ENCODE assay signal across 8 cellular contexts in genomic region chrX:9644335-9644734, GRCh38.
DNase-seq lines count a peak whose midpoint lies in the region; ATAC-seq and TF ChIP-seq lines count a peak whose summit lies in the region.

No MANE protein-coding gene starts in this region.

- no peak overlapping the region for H3K4me3 ChIP-seq in lower leg skin (ENCODE audit: low read depth, poor library complexity, severe bottlenecking)

- peak; percentile 89 for ATAC-seq in HG03442 (IDR thresholded peaks at IDR 0.05; ENCODE audit: unreplicated experiment)

- 63 to 65% methylated on average over 6 of the region's 6 CpGs for WGBS in lower leg skin, 2 donors

- DNase-seq in activated T-cell treated with anti-CD3 and anti-CD28 coated beads for 1 hour (ENCODE audit: low read depth) (peak; percentile 4), activated T-cell treated with anti-CD3 and anti-CD28 coated beads for 4 hours (no peak), NCI-H526 treated with DMSO at 0.1 percent for 48 hours (lab: John Stamatoyannopoulos, UW) (no peak), hippocampal formation (lab: John Stamatoyannopoulos, UW) (no peak), lower leg skin (ENCODE audit: low spot score in 2 of 2) (no peak)
- peak; percentile 34 for DNase-seq in activated T-cell treated with anti-CD3 and anti-CD28 coated beads, Interleukin-2, amount 50 U/mL, for 1 hour
- peak in 5 of 6 experiments; percentile 2 to 55 (median 8) for DNase-seq in stimulated activated naive CD4-positive, alpha-beta T cell (lab: John Stamatoyannopoulos, UW)

- no peak for TF ChIP-seq CTCF in lower leg skin (IDR thresholded peaks at IDR 0.05)

- intact Hi-C loops in lower leg skin (cut with DNase I; ENCODE audit: low total_unique reads), result loop anchor here (5.0 kb wide), 1 partner anchor 798 kb away; no protein-coding TSS in a partner anchor

- TF ChIP-seq POLR2A in lower leg skin (IDR thresholded peaks at IDR 0.05), result no peak

Comparison
In these comparisons a context has a peak if more than half of its experiments do, and no peak if none do; other contexts are left out.
1. DNase-seq: peak in activated T-cell treated with anti-CD3 and anti-CD28 coated beads for 1 hour (single experiment), activated T-cell treated with anti-CD3 and anti-CD28 coated beads, Interleukin-2, amount 50 U/mL, for 1 hour (single experiment) and stimulated activated naive CD4-positive, alpha-beta T cell (5 of 6); none in activated T-cell treated with anti-CD3 and anti-CD28 coated beads for 4 hours (single experiment), NCI-H526 treated with DMSO at 0.1 percent for 48 hours (single experiment), hippocampal formation (0 of 2) and lower leg skin (0 of 2).